In the genomic region with DNA sequence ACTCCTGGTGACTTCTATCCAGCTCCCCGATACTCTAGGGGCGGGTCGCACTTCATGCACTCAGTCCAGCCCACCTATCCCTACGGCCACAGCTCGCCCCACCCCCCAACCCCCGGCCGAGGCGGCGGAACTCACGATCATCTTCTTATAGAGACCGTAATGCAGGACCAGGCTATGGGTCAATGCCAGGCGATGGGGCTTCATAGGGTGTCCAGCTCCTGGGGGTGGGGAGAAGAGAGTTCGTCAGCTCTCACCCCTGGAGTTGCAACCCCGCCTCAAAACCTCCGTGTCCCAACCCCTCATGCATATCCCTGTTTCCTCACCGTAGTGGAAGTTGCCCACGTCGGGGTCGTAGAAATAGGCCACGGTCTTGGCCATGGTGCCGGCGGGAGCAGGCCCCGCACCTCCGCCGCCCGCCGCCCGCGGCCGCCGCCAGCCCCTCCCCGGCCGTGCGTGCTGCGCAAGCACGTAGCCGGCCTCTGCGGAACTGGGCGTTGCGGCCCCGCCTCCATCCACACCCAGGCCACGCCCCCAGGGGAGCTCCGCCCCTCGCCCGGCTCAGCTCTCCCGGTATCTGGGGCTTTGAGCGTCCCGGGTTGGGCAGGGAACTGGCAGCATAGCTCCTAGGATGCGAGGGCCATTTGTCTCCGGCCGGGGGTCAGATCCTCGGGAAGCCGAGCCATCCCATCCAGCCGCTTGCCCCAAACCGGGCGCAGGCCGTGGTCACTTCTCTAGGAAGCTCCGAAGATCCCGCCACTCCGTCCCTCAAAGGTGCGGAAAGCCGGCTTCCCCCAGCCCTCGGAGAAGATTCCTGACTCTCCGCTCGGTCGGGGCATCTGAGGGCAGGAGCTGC, we compare ENCODE assay signal across 8 cellular contexts. TPM values are rescaled to one million over a fixed set of nuclear protein-coding genes. Genes with fewer than 3 reads are reported as not detected.
DNase-seq lines count a peak whose midpoint lies in the region; ATAC-seq, FAIRE-seq and TF ChIP-seq lines count a peak whose summit lies in the region.

HDAC3 (minus strand) TSS at position 437 of the 853 bp plus-strand sequence; CDS start at position 378, 59 bp downstream.
RELL2 (plus strand) TSS at position 585 of the 853 bp plus-strand sequence. CDS start 1,229 bp downstream, outside the sequence.

- peak within 1 kb of the TSS; percentile 93 for H3K4me2 ChIP-seq in A549

- H3K9me3 ChIP-seq in A549 (no peaks in the 10 kb centered on the region), WERI-Rb-1 (ENCODE audit: severe bottlenecking) (no peaks in the 10 kb centered on the region), breast epithelium (no peaks in the 10 kb centered on the region)

- CTCF ChIA-PET in A549 (lab: Yijun Ruan, JAX): interaction anchor here (0.7 to 11.9 kb wide), 11 partner anchors 11 to 1062 kb away, joined by 3 to 170 read pairs (median 4); partner anchors contain the start of gene DIAPH1

- no peak for TF ChIP-seq RAD21 in A549 (conservative IDR thresholded peaks at IDR 0.05 in 1 of 2, IDR thresholded peaks at IDR 0.05 in 1 of 2)

- peaks cover 46% of the 10 kb centered on the region for H3K36me3 ChIP-seq in WERI-Rb-1
- no peaks in the 10 kb centered on the region for H3K36me3 ChIP-seq in breast epithelium

- no peak for TF ChIP-seq CTCF in A549 (IDR thresholded peaks at IDR 0.05)
- no peak for TF ChIP-seq CTCF in WERI-Rb-1 (IDR thresholded peaks at IDR 0.05; ENCODE audit: low read depth, low read length)
- no peak for TF ChIP-seq CTCF in breast epithelium (IDR thresholded peaks at IDR 0.05)

- TF ChIP-seq POLR2A in A549 (IDR thresholded peaks at IDR 0.05; ENCODE audit: low read length): peak; percentile 94
- TF ChIP-seq POLR2A in GM18526 (IDR thresholded peaks at IDR 0.05; ENCODE audit: extremely low read depth, insufficient read length): peak; percentile 91
- no peak for TF ChIP-seq POLR2A in breast epithelium (IDR thresholded peaks at IDR 0.05)

- FAIRE-seq in A549 (lab: Jason Lieb, UNC): no peak

- DNase-seq in A549 (ENCODE audit: low read depth in 1 of 2, low spot score in 1 of 2) (peak; percentile 90 to 93), NCI-H2171 treated with DMSO at 0.1 percent for 48 hours (lab: John Stamatoyannopoulos, UW) (peak; percentile 74), WERI-Rb-1 (peak; percentile 95), breast epithelium (ENCODE audit: low spot score in 2 of 2) (peak; percentile 90 to 96), inferior parietal cortex (ENCODE audit: extremely low spot score) (peak; percentile 92), smooth muscle cell of the brain vasculature (ENCODE audit: low read depth, low spot score) (peak; percentile 62)

- 0% methylated on average over 20 of the region's 66 CpGs for WGBS in A549 (ENCODE audit: missing lambda C conversion rate)

- ATAC-seq in A549 (peak; percentile 80 to 94), HG03064 (IDR thresholded peaks at IDR 0.05; ENCODE audit: low read depth, unreplicated experiment) (peak; percentile 64)

- POLR2A ChIA-PET in A549 (lab: Yijun Ruan, JAX): interaction anchor here (0.6 to 3.0 kb wide), 14 partner anchors 10 to 688 kb away, joined by 3 to 33 read pairs (median 4); partner anchors contain the start of genes DELE1, DIAPH1, FCHSD1 and GNPDA1

- H3K4me1 ChIP-seq in A549 (peaks cover 19% of the 10 kb centered on the region), breast epithelium (peaks cover 9 to 19% of the 10 kb centered on the region in 2 donors)

- H3K27me3 ChIP-seq in WERI-Rb-1 (ENCODE audit: insufficient read depth, low read depth, severe bottlenecking) (no peaks in the 10 kb centered on the region), breast epithelium (no peaks in the 10 kb centered on the region)

- peak within 1 kb of the TSS; percentile 85 to 92 for H3K27ac ChIP-seq in A549
- H3K27ac ChIP-seq in WERI-Rb-1: peak within 1 kb of the TSS; percentile 87
- H3K27ac ChIP-seq in breast epithelium: peak within 1 kb of the TSS; percentile 61 to 91

- no peak for TF ChIP-seq EP300 in A549 (IDR thresholded peaks at IDR 0.05)

- H3K4me3 ChIP-seq in A549 (peak within 1 kb of the TSS; percentile 83), WERI-Rb-1 (ENCODE audit: low read depth, low read length) (peak within 1 kb of the TSS; percentile 78), breast epithelium (peak within 1 kb of the TSS; percentile 57 to 98 (median 85))

- intact Hi-C loops in breast epithelium (cut with DNase I; ENCODE audit: low total_unique reads): no loop called here

TF ChIP-seq in A549, 52 proteins besides CTCF, POLR2A, EP300 and RAD21:
- TF ChIP-seq, protein P1, sequence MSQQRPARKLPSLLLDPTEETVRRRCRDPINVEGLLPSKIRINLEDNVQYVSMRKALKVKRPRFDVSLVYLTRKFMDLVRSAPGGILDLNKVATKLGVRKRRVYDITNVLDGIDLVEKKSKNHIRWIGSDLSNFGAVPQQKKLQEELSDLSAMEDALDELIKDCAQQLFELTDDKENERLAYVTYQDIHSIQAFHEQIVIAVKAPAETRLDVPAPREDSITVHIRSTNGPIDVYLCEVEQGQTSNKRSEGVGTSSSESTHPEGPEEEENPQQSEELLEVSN (IDR thresholded peaks at IDR 0.05; ENCODE audit: borderline replicate concordance, low read depth): peak; percentile 68; the same call in 1 of the 2 replicates
- no peak for TF ChIP-seq FOXS1 (CRISPR knock-in tag; IDR thresholded peaks at IDR 0.05)
- TF ChIP-seq REST (IDR thresholded peaks at IDR 0.05): no peak
- TF ChIP-seq PHF8 (IDR thresholded peaks at IDR 0.05; ENCODE audit: borderline replicate concordance, low read depth): peak; percentile 92
- peak; percentile 56 to 73; a peak in 3 of 5 replicates for TF ChIP-seq JUN (IDR thresholded peaks at IDR 0.05)
- TF ChIP-seq RNF2 (IDR thresholded peaks at IDR 0.05; ENCODE audit: borderline replicate concordance, low read depth): no peak
- no peak for TF ChIP-seq TP53 (CRISPR knock-in tag; IDR thresholded peaks at IDR 0.05)
- TF ChIP-seq ZFP36 (IDR thresholded peaks at IDR 0.05; ENCODE audit: borderline replicate concordance, partially characterized antibody): no peak
- TF ChIP-seq BCL3 (IDR thresholded peaks at IDR 0.05): peak; percentile 91; the same call in 2 of the 3 replicates
- TF ChIP-seq HOXB13 (CRISPR knock-in tag; IDR thresholded peaks at IDR 0.05; ENCODE audit: low read depth): no peak

RNA-seq across cellular contexts. Expression of gene HDAC3, which starts in this region (rescaled TPM):
- 67.3 and 80.0 TPM in 2 replicates for polyA plus RNA-seq in A549 (2011; rRNA removed)
- 69.5 and 84.1 TPM in 2 replicates for polyA plus RNA-seq in A549 (2012; cell fraction: cytosol; rRNA removed)
- 82.2 and 128 TPM in 2 replicates for polyA plus RNA-seq in A549 (2012; cell fraction: nucleus; rRNA removed)
- 51.1 to 56.9 TPM (median 51.7 TPM) in 3 replicates for polyA plus RNA-seq in A549 (2017; fragmentation: RNase III; extraction: RNeasy Plus Mini Kit Qiagen cat#74134 plus additional on column Dnase treatment)
- polyA minus RNA-seq in A549 (2011; rRNA and poly(A)+ RNA removed): 67.7 and 68.1 TPM in 2 replicates
- 10 to 100 TPM; 50.2 to 52.5 (median 52.1) TPM for total RNA-seq in breast epithelium

RNA-seq across cellular contexts. Expression of gene RELL2, which starts in this region (rescaled TPM):
- polyA plus RNA-seq in A549 (2011; rRNA removed) (2.8 and 3.6 TPM in 2 replicates), A549 (2017; fragmentation: RNase III; extraction: RNeasy Plus Mini Kit Qiagen cat#74134 plus additional on column Dnase treatment) (5.0 to 6.5 TPM (median 6.5 TPM) in 3 replicates)
- 4.7 and 4.9 TPM in 2 replicates for polyA plus RNA-seq in A549 (2012; cell fraction: cytosol; rRNA removed)
- 16.1 and 20.1 TPM in 2 replicates for polyA plus RNA-seq in A549 (2012; cell fraction: nucleus; rRNA removed)
- 1.9 and 2.5 TPM in 2 replicates for polyA minus RNA-seq in A549 (2011; rRNA and poly(A)+ RNA removed)
- 1 to 10 TPM; 1.3 to 4.3 (median 4.0) TPM for total RNA-seq in breast epithelium

Comparison
In these comparisons a context has a peak if more than half of its experiments do, and no peak if none do; other contexts are left out.
1. Peak in every context shown above with its lines: DNase-seq, ATAC-seq, H3K4me3 ChIP-seq and H3K27ac ChIP-seq.